20 cellular contexts compared by ENCODE assay signal in genomic region chr7:116732788-116733709, GRCh38.
"Had no signal": no experiment of that assay in that cellular context is flagged by ENCODE, and none has a peak within 500 bp of the region (broad histone marks: within the 10 kb centered on the region; RNA-seq: fewer than 3 reads in every experiment).

No MANE protein-coding gene starts in this region.

- H3K36me3 ChIP-seq: esophagus squamous epithelium, left lung, ovary, thoracic aorta, vagina had no signal

- H3K27me3 ChIP-seq: esophagus squamous epithelium, left lung, ovary, vagina had no signal

- ATAC-seq: activated naive CD4-positive, alpha-beta T cell treated with anti-CD3 and anti-CD28 coated beads, Interleukin-2, amount 50 U/mL, for 72 hours; activated T-cell treated with anti-CD3 and anti-CD28 coated beads, Interleukin-2, amount 50 U/mL, for 72 hours; left lung; mucosa of descending colon; right cardiac atrium; stimulated activated naive CD8-positive, alpha-beta T cell treated with anti-CD3 and anti-CD28 coated beads, Interleukin-15, Interleukin-2, amounts not matched to agents 100 U/mL and 50 U/mL, for 24 hours had no signal

- H3K27ac ChIP-seq: epithelial cell of prostate, esophagus squamous epithelium, left lung, ovary, thoracic aorta, vagina, VCaP had no signal

- DNase-seq: activated CD4-positive, alpha-beta T cell treated with anti-CD3 and anti-CD28 coated beads for 4 hours; activated CD4-positive, alpha-beta T cell treated with anti-CD3 and anti-CD28 coated beads, Interleukin-2, amount 50 U/mL, for 4 hours; activated naive CD4-positive, alpha-beta T cell; activated T-cell treated with anti-CD3 and anti-CD28 coated beads for 4 hours; activated T-cell treated with anti-CD3 and anti-CD28 coated beads, Interleukin-2, amount 50 U/mL, for 72 hours; effector CD4-positive, alpha-beta T cell; esophagus squamous epithelium; glutamatergic neuron; left lung; mucosa of descending colon; ovary; right cardiac atrium; stimulated activated CD4-positive, alpha-beta T cell treated with anti-CD3 and anti-CD28 coated beads, Interleukin-2, amount 100 ng/mL, for 48 hours; stimulated activated naive CD8-positive, alpha-beta T cell treated with anti-CD3 and anti-CD28 coated beads, Interleukin-15, Interleukin-2, amounts not matched to agents 100 U/mL and 50 U/mL, for 24 hours had no signal

- H3K4me1 ChIP-seq: left lung had no signal

- H3K4me3 ChIP-seq: esophagus squamous epithelium, left lung, lung, mucosa of descending colon, ovary, thoracic aorta, vagina had no signal

- H3K9me3 ChIP-seq: esophagus squamous epithelium, left lung, mucosa of descending colon, ovary, thoracic aorta, vagina had no signal
